Comparison of ENCODE assay signal across 1 cellular context in the genomic region with DNA sequence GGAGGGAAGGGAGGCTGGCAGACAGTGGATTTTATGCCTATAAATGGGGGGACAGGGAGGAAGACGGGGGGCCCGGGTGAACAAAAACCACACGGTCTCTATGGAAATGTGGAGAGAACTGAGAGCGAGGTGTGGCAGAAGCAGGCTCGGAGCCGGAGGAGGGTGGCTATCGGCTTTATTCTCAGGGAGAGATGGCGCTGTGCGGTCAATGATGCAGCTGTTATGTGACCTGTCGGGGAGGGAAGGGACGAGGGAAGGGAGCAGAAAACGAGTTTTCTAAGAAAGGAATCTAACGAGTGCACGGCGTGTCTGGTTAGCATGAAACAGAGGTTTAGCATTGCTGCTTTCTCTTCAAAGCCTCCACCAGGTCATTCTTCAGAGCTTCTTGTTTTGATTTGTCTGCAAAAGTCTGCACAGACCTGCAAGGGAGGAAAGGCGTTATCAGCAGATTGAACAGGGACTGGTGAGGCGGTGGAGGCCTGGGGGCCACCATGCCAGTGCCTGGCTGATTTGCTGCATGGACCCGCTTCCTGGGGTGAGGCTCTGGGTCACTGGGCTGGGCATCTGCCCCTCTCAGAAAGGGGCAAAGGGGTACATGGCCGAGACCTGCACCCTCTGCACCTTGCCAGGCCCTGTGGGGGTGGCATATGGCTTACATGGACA.
TF ChIP-seq lines count a peak whose summit lies in the region.

No MANE protein-coding gene starts in this region.

TF ChIP-seq in WTC11, 78 proteins besides CTCF, POLR2A, EP300 and RAD21:
- TF ChIP-seq NFATC4 (CRISPR knock-in tag; IDR thresholded peaks at IDR 0.05) (no peak), CREM (CRISPR knock-in tag; IDR thresholded peaks at IDR 0.05) (no peak), NFYB (CRISPR knock-in tag; conservative IDR thresholded peaks at IDR 0.05; ENCODE audit: low read depth) (no peak), TEAD4 (CRISPR knock-in tag; IDR thresholded peaks at IDR 0.05) (no peak)
- TF ChIP-seq, protein P1, sequence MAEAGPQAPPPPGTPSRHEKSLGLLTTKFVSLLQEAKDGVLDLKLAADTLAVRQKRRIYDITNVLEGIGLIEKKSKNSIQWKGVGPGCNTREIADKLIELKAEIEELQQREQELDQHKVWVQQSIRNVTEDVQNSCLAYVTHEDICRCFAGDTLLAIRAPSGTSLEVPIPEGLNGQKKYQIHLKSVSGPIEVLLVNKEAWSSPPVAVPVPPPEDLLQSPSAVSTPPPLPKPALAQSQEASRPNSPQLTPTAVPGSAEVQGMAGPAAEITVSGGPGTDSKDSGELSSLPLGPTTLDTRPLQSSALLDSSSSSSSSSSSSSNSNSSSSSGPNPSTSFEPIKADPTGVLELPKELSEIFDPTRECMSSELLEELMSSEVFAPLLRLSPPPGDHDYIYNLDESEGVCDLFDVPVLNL (CRISPR knock-in tag; IDR thresholded peaks at IDR 0.05; ENCODE audit: borderline replicate concordance, low read depth) = no peak
- TF ChIP-seq, protein P2, sequence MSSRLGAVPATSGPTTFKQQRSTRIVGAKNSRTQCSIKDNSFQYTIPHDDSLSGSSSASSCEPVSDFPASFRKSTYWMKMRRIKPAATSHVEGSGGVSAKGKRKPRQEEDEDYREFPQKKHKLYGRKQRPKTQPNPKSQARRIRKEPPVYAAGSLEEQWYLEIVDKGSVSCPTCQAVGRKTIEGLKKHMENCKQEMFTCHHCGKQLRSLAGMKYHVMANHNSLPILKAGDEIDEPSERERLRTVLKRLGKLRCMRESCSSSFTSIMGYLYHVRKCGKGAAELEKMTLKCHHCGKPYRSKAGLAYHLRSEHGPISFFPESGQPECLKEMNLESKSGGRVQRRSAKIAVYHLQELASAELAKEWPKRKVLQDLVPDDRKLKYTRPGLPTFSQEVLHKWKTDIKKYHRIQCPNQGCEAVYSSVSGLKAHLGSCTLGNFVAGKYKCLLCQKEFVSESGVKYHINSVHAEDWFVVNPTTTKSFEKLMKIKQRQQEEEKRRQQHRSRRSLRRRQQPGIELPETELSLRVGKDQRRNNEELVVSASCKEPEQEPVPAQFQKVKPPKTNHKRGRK (CRISPR knock-in tag; IDR thresholded peaks at IDR 0.05; ENCODE audit: borderline replicate concordance) = no peak
- TF ChIP-seq, protein P3, sequence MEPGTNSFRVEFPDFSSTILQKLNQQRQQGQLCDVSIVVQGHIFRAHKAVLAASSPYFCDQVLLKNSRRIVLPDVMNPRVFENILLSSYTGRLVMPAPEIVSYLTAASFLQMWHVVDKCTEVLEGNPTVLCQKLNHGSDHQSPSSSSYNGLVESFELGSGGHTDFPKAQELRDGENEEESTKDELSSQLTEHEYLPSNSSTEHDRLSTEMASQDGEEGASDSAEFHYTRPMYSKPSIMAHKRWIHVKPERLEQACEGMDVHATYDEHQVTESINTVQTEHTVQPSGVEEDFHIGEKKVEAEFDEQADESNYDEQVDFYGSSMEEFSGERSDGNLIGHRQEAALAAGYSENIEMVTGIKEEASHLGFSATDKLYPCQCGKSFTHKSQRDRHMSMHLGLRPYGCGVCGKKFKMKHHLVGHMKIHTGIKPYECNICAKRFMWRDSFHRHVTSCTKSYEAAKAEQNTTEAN (CRISPR knock-in tag; IDR thresholded peaks at IDR 0.05) = no peak
- TF ChIP-seq, protein P4, sequence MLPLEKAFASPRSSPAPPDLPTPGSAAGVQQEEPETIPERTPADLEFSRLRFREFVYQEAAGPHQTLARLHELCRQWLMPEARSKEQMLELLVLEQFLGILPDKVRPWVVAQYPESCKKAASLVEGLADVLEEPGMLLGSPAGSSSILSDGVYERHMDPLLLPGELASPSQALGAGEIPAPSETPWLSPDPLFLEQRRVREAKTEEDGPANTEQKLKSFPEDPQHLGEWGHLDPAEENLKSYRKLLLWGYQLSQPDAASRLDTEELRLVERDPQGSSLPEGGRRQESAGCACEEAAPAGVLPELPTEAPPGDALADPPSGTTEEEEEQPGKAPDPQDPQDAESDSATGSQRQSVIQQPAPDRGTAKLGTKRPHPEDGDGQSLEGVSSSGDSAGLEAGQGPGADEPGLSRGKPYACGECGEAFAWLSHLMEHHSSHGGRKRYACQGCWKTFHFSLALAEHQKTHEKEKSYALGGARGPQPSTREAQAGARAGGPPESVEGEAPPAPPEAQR (CRISPR knock-in tag; IDR thresholded peaks at IDR 0.05) = no peak
